Comparison of ENCODE assay signal across 9 cellular contexts in the genomic region with DNA sequence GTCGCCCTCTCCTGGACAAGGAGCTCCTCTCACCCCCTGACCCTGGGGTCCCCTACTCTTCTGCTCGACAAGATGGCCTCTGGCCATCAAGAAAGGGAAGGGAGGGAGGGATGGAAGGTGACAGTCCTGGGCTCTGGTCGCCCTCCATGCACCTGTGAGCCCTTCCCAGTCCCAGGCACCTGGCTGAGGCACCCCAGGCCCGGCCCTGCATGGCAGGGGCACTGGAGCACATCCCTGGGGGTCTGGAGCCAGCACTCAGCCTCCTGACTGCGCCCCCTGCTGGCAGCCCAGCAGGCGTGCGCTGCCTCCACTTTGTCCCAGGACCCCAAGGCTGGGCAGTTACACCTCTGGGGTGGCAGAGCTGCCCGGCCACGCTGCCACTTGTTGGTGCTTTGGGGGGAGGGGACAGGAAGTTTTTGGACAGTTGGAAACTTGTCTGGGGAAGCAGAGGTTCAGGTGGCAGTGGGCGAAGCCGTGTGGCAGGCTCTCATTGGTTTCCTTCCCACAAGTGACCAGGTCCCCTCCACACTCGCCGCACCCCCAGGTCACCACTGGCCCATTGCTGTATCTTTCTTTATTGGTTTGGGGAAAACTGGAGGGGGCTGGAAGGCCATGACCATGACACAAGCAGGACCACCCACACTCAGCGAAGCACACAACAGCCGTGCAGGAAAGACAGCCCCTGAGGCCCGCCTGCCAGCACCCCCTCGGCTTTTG. TPM values are rescaled to one million over a fixed set of nuclear protein-coding genes. Genes with fewer than 3 reads are reported as not detected.
DNase-seq lines count a peak whose midpoint lies in the region; ATAC-seq, FAIRE-seq and TF ChIP-seq lines count a peak whose summit lies in the region.
"Had no signal": no experiment of that assay in that cellular context is flagged by ENCODE, and none has a peak within 500 bp of the region (broad histone marks: within the 10 kb centered on the region; RNA-seq: fewer than 3 reads in every experiment).

No MANE protein-coding gene starts in this region.

- DNase-seq in A172 (ENCODE audit: low spot score) = peak; percentile 21
- DNase-seq in GM18507 (ENCODE audit: extremely low spot score, insufficient read length, low read depth) = peak; percentile 26
- peak; percentile 65 for DNase-seq in activated CD4-positive, CD25-positive, alpha-beta regulatory T cell treated with anti-CD3 and anti-CD28 coated beads, Interleukin-2, amount 50 U/mL, for 72 hours
- no peak for DNase-seq in esophagus squamous epithelium (lab: John Stamatoyannopoulos, UW)
- no peak for DNase-seq in psoas muscle
- no peak for DNase-seq in DMS79 treated with DMSO at 0.1 percent for 48 hours (lab: John Stamatoyannopoulos, UW)
- DNase-seq in GM19240 (ENCODE audit: insufficient read length, low spot score) = no peak

- H3K27me3 ChIP-seq in esophagus squamous epithelium = peaks cover 0 to 27% (median 0%) of the 10 kb centered on the region in 4 donors
- peaks cover 0 to 18% (median 3%) of the 10 kb centered on the region in 3 donors for H3K27me3 ChIP-seq in psoas muscle (ENCODE audit: insufficient read depth in 3 of 3, low read length in 2 of 3)

- FAIRE-seq in GM18507 (lab: Jason Lieb, UNC) = no peak

- TF ChIP-seq POLR2A in esophagus squamous epithelium (IDR thresholded peaks at IDR 0.05) = no peak

- WGBS in esophagus squamous epithelium, 2 donors = 72 to 83% methylated on average over 1 to 2 of the region's 17 CpGs
- 60 to 72% (median 62%) methylated on average over 5 to 17 of the region's 17 CpGs for WGBS in psoas muscle, 3 donors

- intact Hi-C loops in esophagus squamous epithelium (cut with DNase I) (no loop called here), psoas muscle (cut with DNase I) (loop anchor here (5.0 to 10.0 kb wide), 5 partner anchors 57 to 725 kb away; no protein-coding TSS in a partner anchor)

- peak in 2 of 4 donors; percentile 33 to 62 for ATAC-seq in psoas muscle
- no peak for ATAC-seq in GM21515 (IDR thresholded peaks at IDR 0.05; ENCODE audit: unreplicated experiment)

- H3K4me1 ChIP-seq in esophagus squamous epithelium (peaks cover 0 to 17% (median 0%) of the 10 kb centered on the region in 3 donors), psoas muscle (no peaks in the 10 kb centered on the region)

- no peaks in the 10 kb centered on the region for H3K9me3 ChIP-seq in esophagus squamous epithelium
- no peaks in the 10 kb centered on the region for H3K9me3 ChIP-seq in psoas muscle

- TF ChIP-seq CTCF in esophagus squamous epithelium (IDR thresholded peaks at IDR 0.05) (peak; percentile 58 to 69 (median 61)), psoas muscle (IDR thresholded peaks at IDR 0.05) (peak; percentile 66)

- no peak overlapping the region for H3K4me3 ChIP-seq in esophagus squamous epithelium
- H3K4me3 ChIP-seq in psoas muscle = no peak overlapping the region

- H3K36me3 ChIP-seq in esophagus squamous epithelium (no peaks in the 10 kb centered on the region), psoas muscle (ENCODE audit: insufficient read depth in 1 of 2, low read depth in 1 of 2) (no peaks in the 10 kb centered on the region)

- H3K27ac ChIP-seq in esophagus squamous epithelium = no peak overlapping the region
- H3K27ac ChIP-seq in psoas muscle = no peak overlapping the region

RNA-seq across cellular contexts. Expression of gene PNCK, which starts 4.3 kb away (rescaled TPM):
- 0.48 and 2.7 TPM in 2 replicates for total RNA-seq in A172 (2014; rRNA removed; shearing (Covaris generic))
- total RNA-seq in esophagus squamous epithelium (1 to 10 TPM in 2 of 4 donors, under 1 TPM in 1, not detected in 1; 0.82 to 5.7 (median 1.5) TPM), psoas muscle (1 to 10 TPM in 1 of 4 donors, under 1 TPM in 3; 0.79 to 1.9 (median 0.92) TPM)
- polyA plus RNA-seq in psoas muscle = 1 to 10 TPM in 1 of 3 donors, under 1 TPM in 2; 0.21 to 1.0 (median 0.35) TPM

RNA-seq across cellular contexts. Expression of gene SLC6A8, which starts 18.4 kb away (rescaled TPM):
- total RNA-seq in A172 (2014; rRNA removed; shearing (Covaris generic)) = 17.1 and 25.6 TPM in 2 replicates
- total RNA-seq in esophagus squamous epithelium (10 to 100 TPM; 19.5 to 36.2 (median 25.4) TPM), psoas muscle (100 to 1,000 TPM in 2 of 4 donors, 10 to 100 TPM in 2; 82.2 to 256 (median 117) TPM)
- 100 to 1,000 TPM in 2 of 3 donors, 10 to 100 TPM in 1; 84.9 to 209 (median 104) TPM for polyA plus RNA-seq in psoas muscle

RNA-seq across cellular contexts. Expression of gene DUSP9, which starts 22.3 kb away (rescaled TPM):
- 9.0 and 9.3 TPM in 2 replicates for total RNA-seq in A172 (2014; rRNA removed; shearing (Covaris generic))
- 1 to 10 TPM in 2 of 4 donors, under 1 TPM in 2; 0.38 to 4.0 (median 1.3) TPM for total RNA-seq in esophagus squamous epithelium
- not detected for total RNA-seq in psoas muscle
- not detected for polyA plus RNA-seq in psoas muscle
- total RNA-seq: aorta had no signal
- polyA plus RNA-seq: aorta had no signal

RNA-seq across cellular contexts. Expression of gene BCAP31, which starts 54.9 kb away (rescaled TPM):
- total RNA-seq in A172 (2014; rRNA removed; shearing (Covaris generic)) = 523 and 538 TPM in 2 replicates
- total RNA-seq in esophagus squamous epithelium = 100 to 1,000 TPM in 3 of 4 donors, 10 to 100 TPM in 1; 99.2 to 180 (median 142) TPM
- 10 to 100 TPM; 65.4 to 71.6 (median 66.0) TPM for total RNA-seq in psoas muscle
- polyA plus RNA-seq in psoas muscle = 10 to 100 TPM; 63.7 to 97.3 (median 72.1) TPM

RNA-seq across cellular contexts. Expression of gene ABCD1, which starts 55.3 kb away (rescaled TPM):
- total RNA-seq in A172 (2014; rRNA removed; shearing (Covaris generic)) = 44.7 and 44.8 TPM in 2 replicates
- 1 to 10 TPM; 1.8 to 5.0 (median 3.5) TPM for total RNA-seq in esophagus squamous epithelium
- total RNA-seq in psoas muscle = 10 to 100 TPM; 16.0 to 27.1 (median 20.9) TPM
- polyA plus RNA-seq in psoas muscle = 10 to 100 TPM; 11.7 to 36.0 (median 15.8) TPM

Comparison
In these comparisons a context has a peak if more than half of its experiments do, and no peak if none do; other contexts are left out.
1. DNase-seq: peak in A172 (single experiment), GM18507 (single experiment) and activated CD4-positive, CD25-positive, alpha-beta regulatory T cell treated with anti-CD3 and anti-CD28 coated beads, Interleukin-2, amount 50 U/mL, for 72 hours (single experiment); none in esophagus squamous epithelium (single experiment), psoas muscle (0 of 2), DMS79 treated with DMSO at 0.1 percent for 48 hours (single experiment) and GM19240 (single experiment).